2 cellular contexts compared by ENCODE assay signal in genomic region chr19:1001538-1002166, GRCh38.
TF ChIP-seq lines count a peak whose summit lies in the region.

No MANE protein-coding gene starts in this region.

TF ChIP-seq in HEK293, 187 proteins besides CTCF, POLR2A, EP300 and RAD21 (continues in another document):
- TF ChIP-seq, protein P1, sequence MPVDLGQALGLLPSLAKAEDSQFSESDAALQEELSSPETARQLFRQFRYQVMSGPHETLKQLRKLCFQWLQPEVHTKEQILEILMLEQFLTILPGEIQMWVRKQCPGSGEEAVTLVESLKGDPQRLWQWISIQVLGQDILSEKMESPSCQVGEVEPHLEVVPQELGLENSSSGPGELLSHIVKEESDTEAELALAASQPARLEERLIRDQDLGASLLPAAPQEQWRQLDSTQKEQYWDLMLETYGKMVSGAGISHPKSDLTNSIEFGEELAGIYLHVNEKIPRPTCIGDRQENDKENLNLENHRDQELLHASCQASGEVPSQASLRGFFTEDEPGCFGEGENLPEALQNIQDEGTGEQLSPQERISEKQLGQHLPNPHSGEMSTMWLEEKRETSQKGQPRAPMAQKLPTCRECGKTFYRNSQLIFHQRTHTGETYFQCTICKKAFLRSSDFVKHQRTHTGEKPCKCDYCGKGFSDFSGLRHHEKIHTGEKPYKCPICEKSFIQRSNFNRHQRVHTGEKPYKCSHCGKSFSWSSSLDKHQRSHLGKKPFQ (tag by site-specific recombination; IDR thresholded peaks at IDR 0.05): peak; percentile 35; the same call in 1 of the 2 replicates
- TF ChIP-seq IKZF3 (tag by site-specific recombination; IDR thresholded peaks at IDR 0.05): no peak; the same call in 1 of the 2 replicates
- TF ChIP-seq ZNF692 (tag by site-specific recombination; IDR thresholded peaks at IDR 0.05): peak; percentile 53
- TF ChIP-seq TSHZ1 (tag by site-specific recombination; IDR thresholded peaks at IDR 0.05; ENCODE audit: borderline replicate concordance): no peak
- no peak for TF ChIP-seq ZBTB21 (tag by site-specific recombination; IDR thresholded peaks at IDR 0.05)
- TF ChIP-seq ZBTB44 (tag by site-specific recombination; IDR thresholded peaks at IDR 0.05): no peak
- TF ChIP-seq ZNF146 (tag by site-specific recombination; IDR thresholded peaks at IDR 0.05): no peak
- TF ChIP-seq, protein P2, sequence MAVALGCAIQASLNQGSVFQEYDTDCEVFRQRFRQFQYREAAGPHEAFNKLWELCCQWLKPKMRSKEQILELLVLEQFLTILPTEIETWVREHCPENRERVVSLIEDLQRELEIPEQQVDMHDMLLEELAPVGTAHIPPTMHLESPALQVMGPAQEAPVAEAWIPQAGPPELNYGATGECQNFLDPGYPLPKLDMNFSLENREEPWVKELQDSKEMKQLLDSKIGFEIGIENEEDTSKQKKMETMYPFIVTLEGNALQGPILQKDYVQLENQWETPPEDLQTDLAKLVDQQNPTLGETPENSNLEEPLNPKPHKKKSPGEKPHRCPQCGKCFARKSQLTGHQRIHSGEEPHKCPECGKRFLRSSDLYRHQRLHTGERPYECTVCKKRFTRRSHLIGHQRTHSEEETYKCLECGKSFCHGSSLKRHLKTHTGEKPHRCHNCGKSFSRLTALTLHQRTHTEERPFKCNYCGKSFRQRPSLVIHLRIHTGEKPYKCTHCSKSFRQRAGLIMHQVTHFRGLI (tag by site-specific recombination; IDR thresholded peaks at IDR 0.05): no peak
- TF ChIP-seq ZNF514 (tag by site-specific recombination; IDR thresholded peaks at IDR 0.05): no peak
- peak; percentile 97 for TF ChIP-seq ZBTB7A (tag by site-specific recombination; IDR thresholded peaks at IDR 0.05; ENCODE audit: low read depth)
- TF ChIP-seq GLI2 (tag by site-specific recombination; IDR thresholded peaks at IDR 0.05; ENCODE audit: borderline replicate concordance, low read depth): no peak
- TF ChIP-seq ZNF10 (tag by site-specific recombination; IDR thresholded peaks at IDR 0.05): no peak
- TF ChIP-seq ZNF837 (tag by site-specific recombination; IDR thresholded peaks at IDR 0.05): no peak
- TF ChIP-seq ZNF610 (tag by site-specific recombination; IDR thresholded peaks at IDR 0.05; ENCODE audit: borderline replicate concordance): no peak
- TF ChIP-seq ZNF140 (tag by site-specific recombination; IDR thresholded peaks at IDR 0.05): no peak
- no peak for TF ChIP-seq ZSCAN23 (tag by site-specific recombination; IDR thresholded peaks at IDR 0.05)
- no peak for TF ChIP-seq ZNF239 (tag by site-specific recombination; IDR thresholded peaks at IDR 0.05)
- TF ChIP-seq ZNF341 (tag by site-specific recombination; IDR thresholded peaks at IDR 0.05; ENCODE audit: low read depth): no peak
- TF ChIP-seq FEZF1 (tag by site-specific recombination; IDR thresholded peaks at IDR 0.05): no peak
- TF ChIP-seq ZNF670 (tag by site-specific recombination; IDR thresholded peaks at IDR 0.05; ENCODE audit: low read depth): no peak

TF ChIP-seq in K562, 482 proteins besides CTCF, POLR2A, EP300 and RAD21 (continues in another document):
- TF ChIP-seq ATF4 (CRISPR knock-in tag; IDR thresholded peaks at IDR 0.05) (peak; percentile 38; the same call in 1 of the 2 replicates), NFRKB (IDR thresholded peaks at IDR 0.05; ENCODE audit: low read depth) (no peak), SMARCE1 (IDR thresholded peaks at IDR 0.05) (no peak), FUS (optimal IDR thresholded peaks at IDR 0.05; ENCODE audit: low read depth, low read length) (no peak), ZBTB7A (IDR thresholded peaks at IDR 0.05; ENCODE audit: borderline replicate concordance, control insufficient read depth, low read depth, low read length) (peak; percentile 99), CHD4 (IDR thresholded peaks at IDR 0.05; ENCODE audit: insufficient read depth, insufficient replicate concordance, low read depth, low read length, poor library complexity, severe bottlenecking) (no peak), CREM (IDR thresholded peaks at IDR 0.05; ENCODE audit: low read depth) (0 out of 2 replicates have a peak, but pooled peaks have one; percentile 6), ZNF263 (CRISPR knock-in tag; IDR thresholded peaks at IDR 0.05; ENCODE audit: borderline replicate concordance) (peak; percentile 72; the same call in 1 of the 2 replicates), CXXC5 (CRISPR knock-in tag; IDR thresholded peaks at IDR 0.05) (peak; percentile 32), KLF16 (IDR thresholded peaks at IDR 0.05) (0 out of 2 replicates have a peak, but pooled peaks have one; percentile 24), ZNF121 (CRISPR knock-in tag; conservative IDR thresholded peaks at IDR 0.05) (peak; percentile 36; the same call in 1 of the 2 replicates), ZC3H4 (CRISPR knock-in tag; IDR thresholded peaks at IDR 0.05; ENCODE audit: borderline replicate concordance) (no peak), SMAD3 (CRISPR knock-in tag; conservative IDR thresholded peaks at IDR 0.05) (0 out of 2 replicates have a peak, but pooled peaks have one; percentile 36), KAT8 (IDR thresholded peaks at IDR 0.05; ENCODE audit: low read depth) (no peak), POLR2G (IDR thresholded peaks at IDR 0.05; ENCODE audit: low read depth, low read length) (0 out of 2 replicates have a peak, but pooled peaks have one; percentile 26), E2F3 (CRISPR knock-in tag; IDR thresholded peaks at IDR 0.05) (0 out of 2 replicates have a peak, but pooled peaks have one; percentile 26), ERF (CRISPR knock-in tag; IDR thresholded peaks at IDR 0.05) (0 out of 2 replicates have a peak, but pooled peaks have one; percentile 27), RBM22 (IDR thresholded peaks at IDR 0.05; ENCODE audit: low read depth, low read length, poor library complexity, severe bottlenecking) (no peak), FIP1L1 (IDR thresholded peaks at IDR 0.05; ENCODE audit: low read depth, low read length, poor library complexity, severe bottlenecking) (peak; percentile 37), ZNF740 (CRISPR knock-in tag; IDR thresholded peaks at IDR 0.05) (peak; percentile 83), ZNF740 (tag; IDR thresholded peaks at IDR 0.05) (no peak), ZNF707 (CRISPR knock-in tag; conservative IDR thresholded peaks at IDR 0.05) (no peak), SRSF3 (IDR thresholded peaks at IDR 0.05; ENCODE audit: insufficient read depth, low read length) (no peak), HDAC2 (IDR thresholded peaks at IDR 0.05) (0 out of 2 replicates have a peak, but pooled peaks have one; percentile 14), ZBTB2 (IDR thresholded peaks at IDR 0.05) (peak; percentile 59; the same call in 1 of the 2 replicates), NONO (IDR thresholded peaks at IDR 0.05; ENCODE audit: low read depth in 2 of 2, low read length in 1 of 2) (peak in 1 of 2 experiments; percentile 44; a peak in 1 of 4 replicates), MTF1 (CRISPR knock-in tag; IDR thresholded peaks at IDR 0.05; ENCODE audit: borderline replicate concordance) (0 out of 2 replicates have a peak, but pooled peaks have one; percentile 35), GATAD2B (IDR thresholded peaks at IDR 0.05; ENCODE audit: borderline replicate concordance) (peak; percentile 63; the same call in 1 of the 2 replicates), CC2D1A (IDR thresholded peaks at IDR 0.05) (peak; percentile 58; the same call in 1 of the 2 replicates), VEZF1 (CRISPR knock-in tag; IDR thresholded peaks at IDR 0.05) (peak; percentile 66), CLOCK (CRISPR knock-in tag; IDR thresholded peaks at IDR 0.05; ENCODE audit: borderline replicate concordance) (no peak), MAZ (CRISPR knock-in tag; conservative IDR thresholded peaks at IDR 0.05 in 1 of 2, IDR thresholded peaks at IDR 0.05 in 1 of 2) (peak; percentile 73 to 82), HMGN3 (IDR thresholded peaks at IDR 0.05; ENCODE audit: borderline replicate concordance, extremely low read depth, insufficient read length, low read depth, low read length) (peak; percentile 34), RB1 (IDR thresholded peaks at IDR 0.05; ENCODE audit: low read depth) (peak; percentile 81), PTRF (tag; IDR thresholded peaks at IDR 0.05) (no peak), ZNF589 (CRISPR knock-in tag; IDR thresholded peaks at IDR 0.05; ENCODE audit: low read depth) (no peak)
- TF ChIP-seq, protein P3, sequence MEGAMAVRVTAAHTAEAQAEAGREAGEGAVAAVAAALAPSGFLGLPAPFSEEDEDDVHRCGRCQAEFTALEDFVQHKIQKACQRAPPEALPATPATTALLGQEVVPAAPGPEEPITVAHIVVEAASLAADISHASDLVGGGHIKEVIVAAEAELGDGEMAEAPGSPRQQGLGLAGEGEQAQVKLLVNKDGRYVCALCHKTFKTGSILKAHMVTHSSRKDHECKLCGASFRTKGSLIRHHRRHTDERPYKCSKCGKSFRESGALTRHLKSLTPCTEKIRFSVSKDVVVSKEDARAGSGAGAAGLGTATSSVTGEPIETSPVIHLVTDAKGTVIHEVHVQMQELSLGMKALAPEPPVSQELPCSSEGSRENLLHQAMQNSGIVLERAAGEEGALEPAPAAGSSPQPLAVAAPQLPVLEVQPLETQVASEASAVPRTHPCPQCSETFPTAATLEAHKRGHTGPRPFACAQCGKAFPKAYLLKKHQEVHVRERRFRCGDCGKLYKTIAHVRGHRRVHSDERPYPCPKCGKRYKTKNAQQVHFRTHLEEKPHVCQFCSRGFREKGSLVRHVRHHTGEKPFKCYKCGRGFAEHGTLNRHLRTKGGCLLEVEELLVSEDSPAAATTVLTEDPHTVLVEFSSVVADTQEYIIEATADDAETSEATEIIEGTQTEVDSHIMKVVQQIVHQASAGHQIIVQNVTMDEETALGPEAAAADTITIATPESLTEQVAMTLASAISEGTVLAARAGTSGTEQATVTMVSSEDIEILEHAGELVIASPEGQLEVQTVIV (CRISPR knock-in tag; IDR thresholded peaks at IDR 0.05; ENCODE audit: borderline replicate concordance): no peak
- TF ChIP-seq, protein P4, sequence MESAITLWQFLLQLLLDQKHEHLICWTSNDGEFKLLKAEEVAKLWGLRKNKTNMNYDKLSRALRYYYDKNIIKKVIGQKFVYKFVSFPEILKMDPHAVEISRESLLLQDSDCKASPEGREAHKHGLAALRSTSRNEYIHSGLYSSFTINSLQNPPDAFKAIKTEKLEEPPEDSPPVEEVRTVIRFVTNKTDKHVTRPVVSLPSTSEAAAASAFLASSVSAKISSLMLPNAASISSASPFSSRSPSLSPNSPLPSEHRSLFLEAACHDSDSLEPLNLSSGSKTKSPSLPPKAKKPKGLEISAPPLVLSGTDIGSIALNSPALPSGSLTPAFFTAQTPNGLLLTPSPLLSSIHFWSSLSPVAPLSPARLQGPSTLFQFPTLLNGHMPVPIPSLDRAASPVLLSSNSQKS (CRISPR knock-in tag; IDR thresholded peaks at IDR 0.05): no peak
- TF ChIP-seq, protein P5, sequence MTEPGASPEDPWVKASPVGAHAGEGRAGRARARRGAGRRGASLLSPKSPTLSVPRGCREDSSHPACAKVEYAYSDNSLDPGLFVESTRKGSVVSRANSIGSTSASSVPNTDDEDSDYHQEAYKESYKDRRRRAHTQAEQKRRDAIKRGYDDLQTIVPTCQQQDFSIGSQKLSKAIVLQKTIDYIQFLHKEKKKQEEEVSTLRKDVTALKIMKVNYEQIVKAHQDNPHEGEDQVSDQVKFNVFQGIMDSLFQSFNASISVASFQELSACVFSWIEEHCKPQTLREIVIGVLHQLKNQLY (CRISPR knock-in tag; conservative IDR thresholded peaks at IDR 0.05): no peak
